Comparison of ENCODE assay signal across 17 cellular contexts in the genomic region with DNA sequence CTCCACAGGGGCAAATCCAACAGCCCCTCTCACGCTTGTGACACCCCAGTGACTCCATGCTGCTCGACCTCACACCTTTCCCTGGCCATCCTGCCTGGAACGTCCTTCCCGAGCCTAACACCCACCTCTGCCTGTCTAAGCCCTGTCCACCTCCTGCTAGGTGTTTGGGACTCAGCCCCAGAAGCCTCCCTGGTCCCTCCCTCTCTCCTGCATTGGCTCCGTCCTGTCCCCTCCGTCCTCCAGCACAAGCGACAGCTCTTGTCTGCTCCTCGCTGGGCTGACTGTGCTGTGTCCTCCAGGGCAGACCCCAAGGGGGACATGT.
DNase-seq lines count a peak whose midpoint lies in the region; ATAC-seq and TF ChIP-seq lines count a peak whose summit lies in the region.
"Had no signal": no experiment of that assay in that cellular context is flagged by ENCODE, and none has a peak within 500 bp of the region (broad histone marks: within the 10 kb centered on the region; RNA-seq: fewer than 3 reads in every experiment).

No MANE protein-coding gene starts in this region.

- H3K27ac ChIP-seq in IMR-90 (ENCODE audit: insufficient read depth, low read length) (no peak overlapping the region), endodermal cell (ENCODE audit: low read depth, low read length) (no peak overlapping the region), neuronal stem cell (replicated peaks; ENCODE audit: low read length) (no peak overlapping the region), right cardiac atrium (ENCODE audit: low read length) (no peak overlapping the region), neural progenitor cell (no peak overlapping the region)
- H3K27ac ChIP-seq: HL-60 had no signal

- peaks cover 14% of the 10 kb centered on the region for H3K9me3 Mint-ChIP-seq in endodermal cell
- H3K9me3 Mint-ChIP-seq in neural progenitor cell = peaks cover 10% of the 10 kb centered on the region

- H3K27ac Mint-ChIP-seq in endodermal cell (no peak overlapping the region), neural progenitor cell (no peak overlapping the region)
- H3K27ac Mint-ChIP-seq: CD8-positive, alpha-beta memory T cell; GM23338; HFFc6; IgD-negative memory B cell had no signal

- no peaks in the 10 kb centered on the region for H3K9me1 ChIP-seq in IMR-90 (ENCODE audit: insufficient read depth, low read length)

- H3K14ac ChIP-seq in IMR-90 (replicated peaks; ENCODE audit: low read depth, low read length) (no peak overlapping the region), neuronal stem cell (ENCODE audit: low read length) (no peak overlapping the region)

- POLR2A ChIA-PET in IMR-90 (lab: Charles Lee; ENCODE audit: unreplicated experiment) = no interaction called here

- H3K4me1 Mint-ChIP-seq in endodermal cell = no peaks in the 10 kb centered on the region
- peaks cover 34% of the 10 kb centered on the region for H3K4me1 Mint-ChIP-seq in neural progenitor cell

- no peak for TF ChIP-seq CTCF in IMR-90 (conservative IDR thresholded peaks at IDR 0.05; ENCODE audit: low read depth, low read length)
- TF ChIP-seq CTCF in endodermal cell (conservative IDR thresholded peaks at IDR 0.05) = no peak
- TF ChIP-seq CTCF in neural progenitor cell (IDR thresholded peaks at IDR 0.05) = no peak

- in situ Hi-C loops in IMR-90 (cut with MboI; ENCODE audit: low sequenced_read_pairs) = no loop called here

- H4K20me1 ChIP-seq in IMR-90 (ENCODE audit: insufficient read depth, low read length) (no peaks in the 10 kb centered on the region), neural progenitor cell (ENCODE audit: low read depth) (no peaks in the 10 kb centered on the region)

- H3K79me1 ChIP-seq in IMR-90 (ENCODE audit: low read depth in 1 of 2, low read length in 2 of 2) (no peaks in the 10 kb centered on the region), neuronal stem cell (ENCODE audit: low read depth, low read length) (no peaks in the 10 kb centered on the region)

- H2AK5ac ChIP-seq in IMR-90 (ENCODE audit: low read depth, low read length) (no peak overlapping the region), neuronal stem cell (ENCODE audit: low read depth, low read length) (peak overlapping the region; percentile 17)

- dilution Hi-C loops in IMR-90 (cut with HindIII; ENCODE audit: low sequenced_read_pairs, unreplicated experiment) = no loop called here

- H3K4me3 Mint-ChIP-seq in endodermal cell = no peak overlapping the region
- no peak overlapping the region for H3K4me3 Mint-ChIP-seq in neural progenitor cell
- H3K4me3 Mint-ChIP-seq: CD4-positive, CD25-positive, alpha-beta regulatory T cell; GM23338; HFFc6; IgD-negative memory B cell had no signal

- H3K27me3 ChIP-seq in IMR-90 (ENCODE audit: control insufficient read depth, insufficient read depth, low read length) = peaks cover 44% of the 10 kb centered on the region
- H3K27me3 ChIP-seq in endodermal cell (ENCODE audit: control insufficient read depth, insufficient read depth, low read length, poor library complexity, severe bottlenecking) = no peaks in the 10 kb centered on the region
- H3K27me3 ChIP-seq in neuronal stem cell (ENCODE audit: control insufficient read depth in 3 of 3, insufficient read depth in 3 of 3, low read depth in 1 of 3, low read length in 3 of 3) = peaks cover 0 to 41% (median 0%) of the 10 kb centered on the region in 3 experiments
- H3K27me3 ChIP-seq in right cardiac atrium (ENCODE audit: control insufficient read depth, insufficient read depth) = no peaks in the 10 kb centered on the region
- H3K27me3 ChIP-seq in neural progenitor cell = no peaks in the 10 kb centered on the region
- H3K27me3 ChIP-seq: BE2C had no signal

- H3K4me3 ChIP-seq in IMR-90 (ENCODE audit: insufficient read depth, low read depth, low read length) (no peak overlapping the region), endodermal cell (ENCODE audit: low read length) (no peak overlapping the region), neuronal stem cell (ENCODE audit: low read length in 2 of 2) (no peak overlapping the region), right cardiac atrium (ENCODE audit: low read length) (no peak overlapping the region), neural progenitor cell (no peak overlapping the region)
- H3K4me3 ChIP-seq: GM23338 had no signal

- H2AFZ ChIP-seq in IMR-90 (replicated peaks; ENCODE audit: low read length, poor library complexity) = no peak overlapping the region
- no peak overlapping the region for H2AFZ ChIP-seq in neuronal stem cell (ENCODE audit: low read length)
- H2AFZ ChIP-seq in neural progenitor cell (replicated peaks) = no peak overlapping the region
- H2AFZ ChIP-seq: GM23338 had no signal

- H3K9me3 ChIP-seq in IMR-90 (ENCODE audit: control insufficient read depth, insufficient read depth, low read length) = no peaks in the 10 kb centered on the region
- no peaks in the 10 kb centered on the region for H3K9me3 ChIP-seq in endodermal cell (ENCODE audit: control insufficient read depth, low read length)
- no peaks in the 10 kb centered on the region for H3K9me3 ChIP-seq in neuronal stem cell (replicated peaks in 1 of 2; ENCODE audit: control insufficient read depth in 2 of 2, insufficient read depth in 1 of 2, low read depth in 1 of 2, low read length in 2 of 2)
- H3K9me3 ChIP-seq in right cardiac atrium (ENCODE audit: control insufficient read depth, low read length) = no peaks in the 10 kb centered on the region
- no peaks in the 10 kb centered on the region for H3K9me3 ChIP-seq in neural progenitor cell (ENCODE audit: low read depth)
- H3K9me3 ChIP-seq: BE2C had no signal

- H3K18ac ChIP-seq in IMR-90 (ENCODE audit: low read depth, low read length) (no peak overlapping the region), neuronal stem cell (ENCODE audit: low read length) (peak overlapping the region; percentile 76)

- CTCF ChIA-PET in IMR-90 (lab: Yijun Ruan, JAX) = interaction anchor here (1.0 kb wide), 1 partner anchor 145 kb away, joined by 3 read pairs; no protein-coding TSS in a partner anchor

- TF ChIP-seq RAD21 in IMR-90 (IDR thresholded peaks at IDR 0.05; ENCODE audit: low read length) = no peak

- no peaks in the 10 kb centered on the region for H3K79me2 ChIP-seq in neural progenitor cell (ENCODE audit: low read depth)

- H2BK120ac ChIP-seq in IMR-90 (ENCODE audit: low read depth, low read length) (no peak overlapping the region), neuronal stem cell (ENCODE audit: low read depth, low read length) (no peak overlapping the region)

- no peaks in the 10 kb centered on the region for H3F3A ChIP-seq in neural progenitor cell (ENCODE audit: low read depth)

- H2BK5ac ChIP-seq in IMR-90 (ENCODE audit: low read depth, low read length, poor library complexity, severe bottlenecking) (no peak overlapping the region), neuronal stem cell (ENCODE audit: low read length) (no peak overlapping the region)

- intact Hi-C loops in IMR-90 (cut with micrococcal nuclease) (no loop called here), right cardiac atrium (cut with DNase I) (no loop called here)

- H2BK15ac ChIP-seq in IMR-90 (ENCODE audit: low read depth, low read length) (no peak overlapping the region), neuronal stem cell (ENCODE audit: low read length) (peak overlapping the region; percentile 94)

- 20% methylated on average over 1 of the region's 8 CpGs; no CpG with 5 or more reads in 1 of the 2 experiments for WGBS in IMR-90 (ENCODE audit: extremely low coverage in 2 of 2, insufficient read length in 1 of 2), 2 experiments
- 75 to 78% methylated on average over 5 to 8 of the region's 8 CpGs for WGBS in endodermal cell (ENCODE audit: insufficient coverage in 1 of 2, insufficient read length in 1 of 2), 2 experiments
- no CpG with 5 or more reads among the region's 8 CpGs for WGBS in neuronal stem cell (ENCODE audit: extremely low coverage in 2 of 2, insufficient read length in 2 of 2, insufficient replicate concordance in 1 of 2), 2 donors
- WGBS in right cardiac atrium = 47% methylated on average over 8 of the region's 8 CpGs

- H4K5ac ChIP-seq in IMR-90 (ENCODE audit: low read depth, low read length) = no peak overlapping the region

- H3K36me3 ChIP-seq in IMR-90 (ENCODE audit: control insufficient read depth, insufficient read depth, low read length) (no peaks in the 10 kb centered on the region), endodermal cell (ENCODE audit: control insufficient read depth, insufficient read depth, low read length) (no peaks in the 10 kb centered on the region), neuronal stem cell (replicated peaks in 1 of 2; ENCODE audit: control insufficient read depth in 2 of 2, insufficient read depth in 2 of 2, low read length in 2 of 2) (no peaks in the 10 kb centered on the region), neural progenitor cell (no peaks in the 10 kb centered on the region)
- H3K36me3 ChIP-seq: BE2C had no signal

- H3K56ac ChIP-seq in IMR-90 (ENCODE audit: extremely low read depth, insufficient read depth, low read length) = no peak overlapping the region

- H3K23ac ChIP-seq in IMR-90 (ENCODE audit: low read depth, low read length) (no peak overlapping the region; the same call in 1 of the 2 replicates), neuronal stem cell (ENCODE audit: low read depth, low read length, poor library complexity) (no peak overlapping the region)

- H3K4ac ChIP-seq in IMR-90 (ENCODE audit: low read depth, low read length) (no peak overlapping the region), neuronal stem cell (ENCODE audit: low read length) (peak overlapping the region; percentile 61)

- H4K8ac ChIP-seq in IMR-90 (ENCODE audit: low read depth in 2 of 2, low read length in 2 of 2) (no peak overlapping the region), neuronal stem cell (ENCODE audit: low read depth, low read length) (no peak overlapping the region)

- H3K36me3 Mint-ChIP-seq in endodermal cell (ENCODE audit: low read depth) (peaks cover 3% of the 10 kb centered on the region), neural progenitor cell (peaks cover 3% of the 10 kb centered on the region)
- H3K36me3 Mint-ChIP-seq: IgD-negative memory B cell had no signal

- H4K91ac ChIP-seq in IMR-90 (ENCODE audit: insufficient read depth, low read depth, low read length) = no peak overlapping the region
- no peak overlapping the region for H4K91ac ChIP-seq in neuronal stem cell (ENCODE audit: low read depth, low read length, poor library complexity)

- H2BK12ac ChIP-seq in neuronal stem cell (ENCODE audit: low read length) = peak overlapping the region; percentile 79

- DNase-seq in IMR-90 = no peak
- DNase-seq in endodermal cell = peak; percentile 69
- no peak for DNase-seq in neuronal stem cell (ENCODE audit: low spot score)
- DNase-seq in right cardiac atrium = no peak
- DNase-seq in neural progenitor cell (ENCODE audit: low spot score) = no peak
- no peak for DNase-seq in NCI-H774 (lab: John Stamatoyannopoulos, UW)
- no peak for DNase-seq in NCI-H748 treated with DMSO at 0.1 percent for 48 hours (lab: John Stamatoyannopoulos, UW)
- DNase-seq: ACHN; BE2C; C1 segment of cervical spinal cord; CD4-positive, CD25-positive, alpha-beta regulatory T cell; CD8-positive, alpha-beta memory T cell; HFFc6 had no signal

- H3K27me3 Mint-ChIP-seq in endodermal cell (ENCODE audit: insufficient read depth) = no peaks in the 10 kb centered on the region
- peaks cover 16% of the 10 kb centered on the region for H3K27me3 Mint-ChIP-seq in neural progenitor cell (ENCODE audit: insufficient read depth, low read depth)

- ATAC-seq in IMR-90 (ENCODE audit: low read depth) = peak; percentile 29; the same call in 1 of the 2 replicates
- no peak for ATAC-seq in right cardiac atrium
- ATAC-seq: HCT116 had no signal

- no peak overlapping the region for H2BK20ac ChIP-seq in IMR-90 (ENCODE audit: low read depth, low read length)

- no peak overlapping the region for H2AK9ac ChIP-seq in IMR-90 (replicated peaks; ENCODE audit: low read depth, low read length, poor library complexity)

- H3K4me2 ChIP-seq in IMR-90 (ENCODE audit: low read depth, low read length) (no peak overlapping the region), neuronal stem cell (ENCODE audit: insufficient read depth, low read length, poor library complexity, severe bottlenecking) (no peak overlapping the region), neural progenitor cell (no peak overlapping the region)
- H3K4me2 ChIP-seq: GM23338 had no signal

- BruUV-seq in IMR-90 (replicated peaks; lab: Mats Ljungman, UMichigan) = no TSS peak

- no peak for TF ChIP-seq POLR2A in IMR-90 (IDR thresholded peaks at IDR 0.05; ENCODE audit: low read depth, low read length)

- no peaks in the 10 kb centered on the region for H3K4me1 ChIP-seq in IMR-90 (ENCODE audit: control insufficient read depth, insufficient read depth, low read length)
- peaks cover 2% of the 10 kb centered on the region for H3K4me1 ChIP-seq in endodermal cell (ENCODE audit: control insufficient read depth, insufficient read depth, low read length)
- peaks cover 4 to 13% of the 10 kb centered on the region in 2 donors for H3K4me1 ChIP-seq in neuronal stem cell (ENCODE audit: control insufficient read depth in 2 of 2, insufficient read depth in 1 of 2, low read depth in 1 of 2, low read length in 2 of 2)
- H3K4me1 ChIP-seq in right cardiac atrium (ENCODE audit: control insufficient read depth, insufficient read depth, low read length) = no peaks in the 10 kb centered on the region
- H3K4me1 ChIP-seq in neural progenitor cell = peaks cover 1% of the 10 kb centered on the region
- H3K4me1 ChIP-seq: BE2C had no signal

- H3K9ac ChIP-seq in IMR-90 (ENCODE audit: low read depth, low read length) (no peak overlapping the region), endodermal cell (ENCODE audit: extremely low read depth, low read length, poor library complexity, severe bottlenecking) (no peak overlapping the region), neuronal stem cell (ENCODE audit: low read depth, low read length, poor library complexity) (no peak overlapping the region), neural progenitor cell (no peak overlapping the region)
